In the genomic region with DNA sequence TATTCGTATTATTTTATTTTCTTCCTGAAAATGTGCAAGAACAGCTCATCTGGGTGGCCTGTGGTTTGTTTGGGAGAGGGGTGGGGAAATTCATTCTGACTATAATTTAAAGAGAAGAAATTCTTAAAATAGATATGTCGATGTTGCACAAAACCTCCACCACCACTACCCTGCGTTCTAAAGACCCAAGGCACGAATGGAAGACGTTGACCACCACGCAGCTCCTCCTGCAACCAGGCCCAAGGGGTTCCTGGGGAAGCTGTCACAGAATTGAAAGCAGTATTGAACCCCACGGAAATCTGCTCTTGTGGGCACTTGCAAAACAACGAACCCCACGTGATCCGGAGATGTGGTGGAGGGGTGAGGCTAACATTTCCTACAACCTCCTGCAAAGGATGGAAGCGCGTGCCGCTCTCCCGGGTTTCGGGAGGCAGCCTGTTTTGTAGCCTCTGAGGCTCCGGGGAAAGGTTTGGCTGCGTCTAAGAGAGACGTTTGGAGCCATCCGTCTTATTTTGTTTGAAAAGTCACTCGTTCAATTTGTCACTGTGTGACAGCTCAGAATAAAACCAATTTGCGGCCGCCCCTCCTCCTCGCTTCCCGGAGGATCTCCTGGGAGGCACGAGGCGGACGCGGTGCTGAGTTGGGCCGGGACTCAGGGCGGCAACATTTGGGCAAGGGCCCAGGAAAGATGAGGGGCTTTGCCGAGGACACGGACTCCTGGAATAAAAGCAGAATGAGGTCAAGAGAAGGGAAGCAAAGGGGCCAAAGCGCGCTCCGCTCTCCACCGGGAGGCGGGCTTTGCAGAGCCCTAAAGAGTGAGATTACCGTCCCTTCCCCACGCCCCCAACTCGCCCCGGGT, we compare ENCODE assay signal across 8 cellular contexts. TPM values are rescaled to one million over a fixed set of nuclear protein-coding genes. Genes with fewer than 3 reads are reported as not detected.
DNase-seq lines count a peak whose midpoint lies in the region; ATAC-seq and TF ChIP-seq lines count a peak whose summit lies in the region.

No MANE protein-coding gene starts in this region.

- peak overlapping the region; percentile 66 for H3K4me3 Mint-ChIP-seq in chondrocyte (ENCODE audit: unreplicated experiment)

- H4K20me1 ChIP-seq in MM.1S (ENCODE audit: insufficient read depth, low read length), result no peaks in the 10 kb centered on the region

- no peak overlapping the region for H3K27ac Mint-ChIP-seq in chondrocyte (ENCODE audit: unreplicated experiment)

- peaks cover 46% of the 10 kb centered on the region for H3K4me1 Mint-ChIP-seq in chondrocyte (ENCODE audit: low read depth)

- DNase-seq in Right ventricle myocardium inferior (ENCODE audit: missing footprints) (peak; percentile 80), cardiac septum (ENCODE audit: low spot score) (no peak), MM.1S (no peak), chondrocyte (ENCODE audit: low spot score) (no peak), T1000 (lab: John Stamatoyannopoulos, UW) (no peak), activated gamma-delta T cell treated with Interleukin-2 at 50 U/mL for 16 hours (no peak), NCI-H1105 treated with DMSO at 0.1 percent for 48 hours (lab: John Stamatoyannopoulos, UW) (no peak)

- no peaks in the 10 kb centered on the region for H3K27me3 ChIP-seq in MM.1S (replicated peaks; ENCODE audit: insufficient read depth, low read length)
- peaks cover 12 to 27% of the 10 kb centered on the region in 2 donors for H3K27me3 ChIP-seq in mucosa of rectum (ENCODE audit: control insufficient read depth in 2 of 2, insufficient read depth in 2 of 2, low read length in 2 of 2)

- no peaks in the 10 kb centered on the region for H3K9me2 ChIP-seq in MM.1S (replicated peaks; ENCODE audit: insufficient read depth, low read length)

- H3K9ac ChIP-seq in MM.1S (ENCODE audit: low read length), result no peak overlapping the region; the same call in 1 of the 2 replicates
- H3K9ac ChIP-seq in mucosa of rectum (ENCODE audit: low read depth in 1 of 2, low read length in 2 of 2), result peak overlapping the region; percentile 60 to 65

- no peaks in the 10 kb centered on the region for H3K79me2 ChIP-seq in MM.1S (ENCODE audit: low read length)

- H3K36me3 ChIP-seq in MM.1S (replicated peaks; ENCODE audit: insufficient read depth, low read length) (no peaks in the 10 kb centered on the region), mucosa of rectum (ENCODE audit: control insufficient read depth in 2 of 2, insufficient read depth in 2 of 2, low read length in 2 of 2) (no peaks in the 10 kb centered on the region)

- peak overlapping the region; percentile 88 for H3K4me3 ChIP-seq in MM.1S (ENCODE audit: low read length)
- H3K4me3 ChIP-seq in mucosa of rectum (ENCODE audit: low read length in 2 of 2), result peak overlapping the region; percentile 60 to 75

- H3K4me1 ChIP-seq in MM.1S (ENCODE audit: low read length), result peaks cover 10% of the 10 kb centered on the region; the same call in 1 of the 2 replicates
- H3K4me1 ChIP-seq in mucosa of rectum (ENCODE audit: control insufficient read depth in 2 of 2, insufficient read depth in 2 of 2, low read length in 2 of 2), result peaks cover 9 to 18% of the 10 kb centered on the region in 2 donors

- H3K4me2 ChIP-seq in MM.1S (ENCODE audit: low read depth, low read length), result peak overlapping the region; percentile 79

- H3K9me3 ChIP-seq in MM.1S (replicated peaks; ENCODE audit: insufficient read depth, low read length), result no peaks in the 10 kb centered on the region
- H3K9me3 ChIP-seq in mucosa of rectum (ENCODE audit: control insufficient read depth in 2 of 2, low read length in 2 of 2), result no peaks in the 10 kb centered on the region

- no peaks in the 10 kb centered on the region for H3K9me3 Mint-ChIP-seq in chondrocyte (ENCODE audit: low read depth)

- ATAC-seq in Right ventricle myocardium inferior, result peak; percentile 7

- intact Hi-C loops in Right ventricle myocardium inferior (cut with DNase I) (loop anchor here (2.0 to 10.0 kb wide), 4 partner anchors 36 to 1576 kb away; no protein-coding TSS in a partner anchor), cardiac septum (cut with DNase I) (loop anchor here (5.0 to 10.0 kb wide), 5 partner anchors 219 to 1586 kb away; no protein-coding TSS in a partner anchor)

- no peak for TF ChIP-seq CTCF in MM.1S (IDR thresholded peaks at IDR 0.05; ENCODE audit: low read length)
- TF ChIP-seq CTCF in chondrocyte (IDR thresholded peaks at IDR 0.05), result no peak

- no peak overlapping the region for H3K27ac ChIP-seq in MM.1S (ENCODE audit: low read length)
- H3K27ac ChIP-seq in mucosa of rectum (ENCODE audit: low read depth in 2 of 2, low read length in 2 of 2), result peak overlapping the region; percentile 79 to 88

- peaks cover 6% of the 10 kb centered on the region for H3K36me3 Mint-ChIP-seq in chondrocyte (ENCODE audit: low read depth)

- peaks cover 77% of the 10 kb centered on the region for H3K27me3 Mint-ChIP-seq in chondrocyte (ENCODE audit: low read depth)

- H3F3A ChIP-seq in MM.1S (ENCODE audit: insufficient read depth, low read length), result 0 out of 2 replicates have a peak, but pooled peaks cover 3% of the 10 kb centered on the region

- peak overlapping the region; percentile 97 for H2AFZ ChIP-seq in MM.1S (ENCODE audit: low read length)

RNA-seq across cellular contexts. Expression of a gene that starts 0.8 kb away (rescaled TPM):
- total RNA-seq in Right ventricle myocardium inferior, result 5.0 TPM
- total RNA-seq in cardiac septum, result 8.1 TPM
- total RNA-seq in chondrocyte, result 0.33 to 0.82 TPM (median 0.62 TPM) in 3 replicates
